16 cellular contexts compared by ENCODE assay signal in genomic region chr9:122200960-122201635, GRCh38. TPM values are rescaled to one million over a fixed set of nuclear protein-coding genes. Genes with fewer than 3 reads are reported as not detected.
DNase-seq lines count a peak whose midpoint lies in the region; ATAC-seq and TF ChIP-seq lines count a peak whose summit lies in the region.
"Had no signal": no experiment of that assay in that cellular context is flagged by ENCODE, and none has a peak within 500 bp of the region (broad histone marks: within the 10 kb centered on the region; RNA-seq: fewer than 3 reads in every experiment).

No MANE protein-coding gene starts in this region.

- H3K4me1 ChIP-seq in IMR-90 (ENCODE audit: control insufficient read depth, insufficient read depth, low read length) (peaks cover 6% of the 10 kb centered on the region; the same call in 1 of the 2 replicates), right cardiac atrium (ENCODE audit: control insufficient read depth, insufficient read depth, low read length) (no peaks in the 10 kb centered on the region)
- H3K4me1 ChIP-seq in CD4-positive, alpha-beta memory T cell (ENCODE audit: insufficient read depth, low read length) = no peaks in the 10 kb centered on the region
- H3K4me1 ChIP-seq: esophagus muscularis mucosa had no signal

- no peak overlapping the region for H2AK5ac ChIP-seq in IMR-90 (ENCODE audit: low read depth, low read length)

- no peak overlapping the region for H2BK120ac ChIP-seq in IMR-90 (ENCODE audit: low read depth, low read length)

- H3K56ac ChIP-seq in IMR-90 (ENCODE audit: extremely low read depth, insufficient read depth, low read length) = no peak overlapping the region

- H3K4me1 Mint-ChIP-seq in CD4-positive, alpha-beta memory T cell = no peaks in the 10 kb centered on the region
- peaks cover 6% of the 10 kb centered on the region for H3K4me1 Mint-ChIP-seq in type B pancreatic cell (ENCODE audit: unreplicated experiment)
- H3K4me1 Mint-ChIP-seq: activated naive CD4-positive, alpha-beta T cell treated with anti-CD3 and anti-CD28 coated beads, Interleukin-2, amount 50 U/mL, for 24 hours had no signal

- no peak overlapping the region for H2BK15ac ChIP-seq in IMR-90 (ENCODE audit: low read depth, low read length)

- H3K27ac ChIP-seq in AG04450 (ENCODE audit: low read depth, low read length) (peak overlapping the region; percentile 21), IMR-90 (ENCODE audit: insufficient read depth, low read length) (no peak overlapping the region), right cardiac atrium (ENCODE audit: low read length) (no peak overlapping the region)
- no peak overlapping the region for H3K27ac ChIP-seq in CD4-positive, alpha-beta memory T cell (ENCODE audit: low read depth, low read length)
- H3K27ac ChIP-seq: esophagus muscularis mucosa, neutrophil had no signal

- no peak overlapping the region for H3K9ac ChIP-seq in IMR-90 (ENCODE audit: low read depth, low read length)

- no CpG with 5 or more reads among the region's 8 CpGs for WGBS in IMR-90 (ENCODE audit: extremely low coverage in 2 of 2, insufficient read length in 1 of 2), 2 experiments
- WGBS in right cardiac atrium = 67% methylated on average over 8 of the region's 8 CpGs

- peaks cover 4% of the 10 kb centered on the region; the same call in 1 of the 2 replicates for H4K20me1 ChIP-seq in IMR-90 (ENCODE audit: insufficient read depth, low read length)

- no peaks in the 10 kb centered on the region for H3K9me3 ChIP-seq in AG04450 (ENCODE audit: control insufficient read depth, insufficient read depth, low read length)
- no peaks in the 10 kb centered on the region for H3K9me3 ChIP-seq in IMR-90 (ENCODE audit: control insufficient read depth, insufficient read depth, low read length)
- no peaks in the 10 kb centered on the region for H3K9me3 ChIP-seq in right cardiac atrium (ENCODE audit: control insufficient read depth, low read length)
- no peaks in the 10 kb centered on the region for H3K9me3 ChIP-seq in CD4-positive, alpha-beta memory T cell (ENCODE audit: control insufficient read depth in 1 of 2, low read length in 2 of 2)
- H3K9me3 ChIP-seq: esophagus muscularis mucosa, neutrophil had no signal

- ATAC-seq in IMR-90 (ENCODE audit: low read depth) (peak; percentile 80), right cardiac atrium (peak in 1 of 2 donors; percentile 60), HG03280 (IDR thresholded peaks at IDR 0.05; ENCODE audit: unreplicated experiment) (no peak), GM21360 (IDR thresholded peaks at IDR 0.05; ENCODE audit: unreplicated experiment) (no peak)

- CTCF ChIA-PET in AG04450 (lab: Charles Lee) (no interaction called here), IMR-90 (lab: Yijun Ruan, JAX) (no interaction called here)
- CTCF ChIA-PET in CD4-positive, alpha-beta memory T cell (lab: Charles Lee; ENCODE audit: partially characterized antibody) = no interaction called here

- TF ChIP-seq POLR2A in IMR-90 (IDR thresholded peaks at IDR 0.05; ENCODE audit: low read depth, low read length) = no peak

- no peak overlapping the region for H2AK9ac ChIP-seq in IMR-90 (replicated peaks; ENCODE audit: low read depth, low read length, poor library complexity)

- H2AFZ ChIP-seq in IMR-90 (replicated peaks; ENCODE audit: low read length, poor library complexity) = peak overlapping the region; percentile 38

- peaks cover 0 to 2% (median 0%) of the 10 kb centered on the region in 8 donors for H3K9me3 Mint-ChIP-seq in CD4-positive, alpha-beta memory T cell
- no peaks in the 10 kb centered on the region for H3K9me3 Mint-ChIP-seq in type B pancreatic cell
- H3K9me3 Mint-ChIP-seq: activated naive CD4-positive, alpha-beta T cell treated with anti-CD3 and anti-CD28 coated beads, Interleukin-2, amount 50 U/mL, for 24 hours had no signal

- no peak overlapping the region for H3K27ac Mint-ChIP-seq in CD4-positive, alpha-beta memory T cell
- no peak overlapping the region for H3K27ac Mint-ChIP-seq in type B pancreatic cell
- H3K27ac Mint-ChIP-seq: activated naive CD4-positive, alpha-beta T cell treated with anti-CD3 and anti-CD28 coated beads, Interleukin-2, amount 50 U/mL, for 24 hours had no signal

- no peak overlapping the region for H3K4me2 ChIP-seq in IMR-90 (ENCODE audit: low read depth, low read length)

- H4K8ac ChIP-seq in IMR-90 (ENCODE audit: low read depth in 2 of 2, low read length in 2 of 2) = no peak overlapping the region

- H4K5ac ChIP-seq in IMR-90 (ENCODE audit: low read depth, low read length) = no peak overlapping the region

- no peak overlapping the region for H3K14ac ChIP-seq in IMR-90 (replicated peaks; ENCODE audit: low read depth, low read length)

- no peak overlapping the region for H4K91ac ChIP-seq in IMR-90 (ENCODE audit: insufficient read depth, low read depth, low read length)

- no peaks in the 10 kb centered on the region for H3K36me3 Mint-ChIP-seq in CD4-positive, alpha-beta memory T cell
- no peaks in the 10 kb centered on the region for H3K36me3 Mint-ChIP-seq in type B pancreatic cell
- H3K36me3 Mint-ChIP-seq: activated naive CD4-positive, alpha-beta T cell treated with anti-CD3 and anti-CD28 coated beads, Interleukin-2, amount 50 U/mL, for 24 hours had no signal

- no peak for TF ChIP-seq CTCF in AG04450 (IDR thresholded peaks at IDR 0.05; ENCODE audit: low read depth, low read length)
- no peak for TF ChIP-seq CTCF in IMR-90 (conservative IDR thresholded peaks at IDR 0.05; ENCODE audit: low read depth, low read length)
- no peak for TF ChIP-seq CTCF in astrocyte of the spinal cord (IDR thresholded peaks at IDR 0.05; ENCODE audit: low read depth, low read length)
- TF ChIP-seq CTCF in type B pancreatic cell (conservative IDR thresholded peaks at IDR 0.05) = no peak

- H3K18ac ChIP-seq in IMR-90 (ENCODE audit: low read depth, low read length) = no peak overlapping the region

- H2BK20ac ChIP-seq in IMR-90 (ENCODE audit: low read depth, low read length) = no peak overlapping the region

- H3K27me3 ChIP-seq in AG04450 (ENCODE audit: control insufficient read depth, insufficient read depth, low read length) = peaks cover 12% of the 10 kb centered on the region
- H3K27me3 ChIP-seq in IMR-90 (ENCODE audit: control insufficient read depth, insufficient read depth, low read length) = peaks cover 16% of the 10 kb centered on the region
- no peaks in the 10 kb centered on the region for H3K27me3 ChIP-seq in right cardiac atrium (ENCODE audit: control insufficient read depth, insufficient read depth)
- no peaks in the 10 kb centered on the region for H3K27me3 ChIP-seq in CD4-positive, alpha-beta memory T cell (ENCODE audit: insufficient read depth, low read length)

- H3K4ac ChIP-seq in IMR-90 (ENCODE audit: low read depth, low read length) = no peak overlapping the region

- TF ChIP-seq RAD21 in IMR-90 (IDR thresholded peaks at IDR 0.05; ENCODE audit: low read length) = no peak

- POLR2A ChIA-PET in AG04450 (lab: Yijun Ruan, JAX) (no interaction called here), IMR-90 (lab: Charles Lee; ENCODE audit: unreplicated experiment) (no interaction called here)
- POLR2A ChIA-PET in CD4-positive, alpha-beta memory T cell (lab: Charles Lee; ENCODE audit: partially characterized antibody) = no interaction called here

- in situ Hi-C loops in IMR-90 (cut with MboI; ENCODE audit: low sequenced_read_pairs) (no loop called here), astrocyte of the spinal cord (cut with HindIII; ENCODE audit: low sequenced_read_pairs) (no loop called here)

- dilution Hi-C loops in IMR-90 (cut with HindIII; ENCODE audit: low sequenced_read_pairs, unreplicated experiment) = no loop called here

- H3K36me3 ChIP-seq in IMR-90 (ENCODE audit: control insufficient read depth, insufficient read depth, low read length) = no peaks in the 10 kb centered on the region
- H3K36me3 ChIP-seq in CD4-positive, alpha-beta memory T cell (ENCODE audit: insufficient read depth, low read length) = no peaks in the 10 kb centered on the region
- H3K36me3 ChIP-seq: esophagus muscularis mucosa, neutrophil had no signal

- H3K4me3 Mint-ChIP-seq in CD4-positive, alpha-beta memory T cell = no peak overlapping the region
- no peak overlapping the region for H3K4me3 Mint-ChIP-seq in type B pancreatic cell
- H3K4me3 Mint-ChIP-seq: activated naive CD4-positive, alpha-beta T cell treated with anti-CD3 and anti-CD28 coated beads, Interleukin-2, amount 50 U/mL, for 24 hours had no signal

- H3K9me1 ChIP-seq in IMR-90 (ENCODE audit: insufficient read depth, low read length) = no peaks in the 10 kb centered on the region; the same call in 1 of the 2 replicates

- intact Hi-C loops in IMR-90 (cut with micrococcal nuclease) (no loop called here), right cardiac atrium (cut with DNase I) (no loop called here)
- intact Hi-C loops in CD4-positive, alpha-beta memory T cell (cut with micrococcal nuclease) = no loop called here

- BruUV-seq in IMR-90 (replicated peaks; lab: Mats Ljungman, UMichigan) = no TSS peak

- no peaks in the 10 kb centered on the region for H3K79me1 ChIP-seq in IMR-90 (ENCODE audit: low read depth in 1 of 2, low read length in 2 of 2)

- no peak overlapping the region for H3K23ac ChIP-seq in IMR-90 (ENCODE audit: low read depth, low read length)

- H3K4me3 ChIP-seq in AG04450 (ENCODE audit: low read depth, low read length) = no peak overlapping the region
- no peak overlapping the region for H3K4me3 ChIP-seq in IMR-90 (ENCODE audit: insufficient read depth, low read depth, low read length)
- no peak overlapping the region for H3K4me3 ChIP-seq in astrocyte of the spinal cord (ENCODE audit: low read depth, low read length)
- no peak overlapping the region for H3K4me3 ChIP-seq in right cardiac atrium (ENCODE audit: low read length)
- no peak overlapping the region for H3K4me3 ChIP-seq in CD4-positive, alpha-beta memory T cell (ENCODE audit: low read length in 2 of 2)
- H3K4me3 ChIP-seq: esophagus muscularis mucosa had no signal

- H2BK5ac ChIP-seq in IMR-90 (ENCODE audit: low read depth, low read length, poor library complexity, severe bottlenecking) = no peak overlapping the region

- H3K27me3 Mint-ChIP-seq in CD4-positive, alpha-beta memory T cell = peaks cover 2 to 7% of the 10 kb centered on the region in 2 donors
- peaks cover 5% of the 10 kb centered on the region for H3K27me3 Mint-ChIP-seq in type B pancreatic cell

- DNase-seq in AG04450 (ENCODE audit: low read depth, low spot score) (peak; percentile 21), IMR-90 (peak; percentile 79), astrocyte of the spinal cord (ENCODE audit: low read depth, low spot score) (peak; percentile 40), right cardiac atrium (peak in 2 of 3 donors; percentile 47 to 55), type B pancreatic cell (ENCODE audit: extremely low spot score, unreplicated experiment) (no peak)
- DNase-seq in CD4-positive, alpha-beta memory T cell = no peak
- DNase-seq: activated CD8-positive, alpha-beta memory T cell treated with anti-CD3 and anti-CD28 coated beads, Interleukin-2, amount 50 U/mL, for 48 hours; AML-193; NCI-H1105 had no signal

RNA-seq across cellular contexts. Expression of gene LHX6, which starts 27.7 kb away (rescaled TPM):
- polyA plus RNA-seq in AG04450 (2011; rRNA removed) = not detected in 2 replicates
- not detected in 2 replicates for polyA minus RNA-seq in AG04450 (2011; rRNA and poly(A)+ RNA removed)
- under 0.01 TPM in 2 replicates for total RNA-seq in IMR-90 (2012; rRNA removed)
- polyA plus RNA-seq in IMR-90 (2012; rRNA removed) = 0.05 and 0.17 TPM in 2 replicates
- 0.01 and 0.11 TPM in 2 replicates for polyA plus RNA-seq in IMR-90 (2012; cell fraction: cytosol; rRNA removed)
- 0.09 and 0.21 TPM in 2 replicates for polyA plus RNA-seq in IMR-90 (2012; cell fraction: nucleus; rRNA removed; ENCODE audit: low replicate concordance)
- 1 to 10 TPM; 1.2 to 6.4 (median 1.8) TPM for total RNA-seq in right cardiac atrium
- polyA plus RNA-seq in right cardiac atrium = 2.9 TPM
- total RNA-seq in CD4-positive, alpha-beta memory T cell = not detected
- not detected for polyA plus RNA-seq in CD4-positive, alpha-beta memory T cell
- total RNA-seq in type B pancreatic cell (ENCODE audit: low replicate concordance) = 0.48 and 10.0 TPM in 2 replicates
- total RNA-seq: OCI-LY7 had no signal

RNA-seq across cellular contexts. Expression of gene MORN5, which starts 41.4 kb away (rescaled TPM):
- polyA plus RNA-seq in AG04450 (2011; rRNA removed) (not detected in 2 replicates), IMR-90 (2012; rRNA removed) (not detected in 2 replicates), right cardiac atrium (0.25 TPM)
- not detected in 2 replicates for polyA minus RNA-seq in AG04450 (2011; rRNA and poly(A)+ RNA removed)
- total RNA-seq in IMR-90 (2012; rRNA removed) (not detected in 2 replicates), right cardiac atrium (not detected), type B pancreatic cell (ENCODE audit: low replicate concordance) (0.88 and 2.1 TPM in 2 replicates)
- not detected in 2 replicates for polyA plus RNA-seq in IMR-90 (2012; cell fraction: cytosol; rRNA removed)
- not detected in 2 replicates for polyA plus RNA-seq in IMR-90 (2012; cell fraction: nucleus; rRNA removed; ENCODE audit: low replicate concordance)
- total RNA-seq in CD4-positive, alpha-beta memory T cell = not detected
- not detected for polyA plus RNA-seq in CD4-positive, alpha-beta memory T cell
- total RNA-seq: mesenteric fat pad, OCI-LY7 had no signal

RNA-seq across cellular contexts. Expression of gene NDUFA8, which starts 41.5 kb away (rescaled TPM):
- polyA plus RNA-seq in AG04450 (2011; rRNA removed) (80.2 and 90.4 TPM in 2 replicates), IMR-90 (2012; rRNA removed) (98.1 and 103 TPM in 2 replicates), right cardiac atrium (683 TPM)
- 43.9 and 47.4 TPM in 2 replicates for polyA minus RNA-seq in AG04450 (2011; rRNA and poly(A)+ RNA removed)
- total RNA-seq in IMR-90 (2012; rRNA removed) (45.2 and 80.8 TPM in 2 replicates), right cardiac atrium (100 to 1,000 TPM; 210 to 307 (median 265) TPM), type B pancreatic cell (ENCODE audit: low replicate concordance) (65.4 and 68.7 TPM in 2 replicates)
- polyA plus RNA-seq in IMR-90 (2012; cell fraction: cytosol; rRNA removed) = 54.5 and 98.8 TPM in 2 replicates
- 11.0 and 36.0 TPM in 2 replicates for polyA plus RNA-seq in IMR-90 (2012; cell fraction: nucleus; rRNA removed; ENCODE audit: low replicate concordance)
- total RNA-seq in CD4-positive, alpha-beta memory T cell = 10 to 100 TPM; 17.6 to 20.4 TPM
- polyA plus RNA-seq in CD4-positive, alpha-beta memory T cell = 10 to 100 TPM; 69.6 to 74.3 TPM

Comparison
In these comparisons a context has a peak if more than half of its experiments do, and no peak if none do; other contexts are left out.
1. DNase-seq: peak in AG04450 (single experiment), IMR-90 (single experiment), astrocyte of the spinal cord (single experiment) and right cardiac atrium (2 of 3); none in CD4-positive, alpha-beta memory T cell (0 of 5) and type B pancreatic cell (single experiment).